In genomic region chr16:68084504-68085258, GRCh38 we compare ENCODE assay signal across 1 cellular context.
TF ChIP-seq lines count a peak whose summit lies in the region.

No MANE protein-coding gene starts in this region.

TF ChIP-seq in K562, 482 proteins besides CTCF, POLR2A, EP300 and RAD21 (continued from another document and continues in another):
- TF ChIP-seq RBFOX2 (IDR thresholded peaks at IDR 0.05; ENCODE audit: low read depth, low read length) (peak; percentile 92), KDM4B (IDR thresholded peaks at IDR 0.05; ENCODE audit: borderline replicate concordance in 2 of 2, low read depth in 1 of 2) (no peak), SMAD3 (CRISPR knock-in tag; conservative IDR thresholded peaks at IDR 0.05) (0 out of 2 replicates have a peak, but pooled peaks have one; percentile 5), PKNOX1 (IDR thresholded peaks at IDR 0.05) (peak; percentile 88), SPI1 (IDR thresholded peaks at IDR 0.05; ENCODE audit: borderline replicate concordance, low read depth, low read length) (peak; percentile 62; the same call in 1 of the 2 replicates), PRDM10 (IDR thresholded peaks at IDR 0.05; ENCODE audit: partially characterized antibody) (peak; percentile 49), ZNF785 (CRISPR knock-in tag; IDR thresholded peaks at IDR 0.05) (no peak), ZNF830 (CRISPR knock-in tag; IDR thresholded peaks at IDR 0.05) (no peak), MXI1 (IDR thresholded peaks at IDR 0.05; ENCODE audit: low read depth, low read length) (peak; percentile 55; the same call in 1 of the 2 replicates), CREB3 (tag; conservative IDR thresholded peaks at IDR 0.05; ENCODE audit: low read depth) (peak; percentile 72; the same call in 1 of the 2 replicates), ERF (CRISPR knock-in tag; IDR thresholded peaks at IDR 0.05) (0 out of 2 replicates have a peak, but pooled peaks have one; percentile 78), ZNF561 (CRISPR knock-in tag; conservative IDR thresholded peaks at IDR 0.05) (0 out of 2 replicates have a peak, but pooled peaks have one; percentile 5), VEZF1 (CRISPR knock-in tag; IDR thresholded peaks at IDR 0.05) (peak; percentile 100), TRIM28 (IDR thresholded peaks at IDR 0.05) (peak; percentile 28; the same call in 1 of the 2 replicates), TAF7 (tag; IDR thresholded peaks at IDR 0.05) (peak; percentile 58), MAX (CRISPR knock-in tag; IDR thresholded peaks at IDR 0.05) (peak; percentile 99), BCLAF1 (IDR thresholded peaks at IDR 0.05; ENCODE audit: borderline replicate concordance in 1 of 2, control insufficient read depth in 1 of 2, low read depth in 2 of 2, low read length in 1 of 2) (no peak), SREBF1 (IDR thresholded peaks at IDR 0.05; ENCODE audit: borderline replicate concordance, low read depth, low read length) (0 out of 2 replicates have a peak, but pooled peaks have one; percentile 24), CBX3 (IDR thresholded peaks at IDR 0.05; ENCODE audit: borderline replicate concordance in 1 of 2, low read length in 2 of 2) (peak in 1 of 2 experiments; percentile 94; a peak in 2 of 3 replicates), MECOM (CRISPR knock-in tag; IDR thresholded peaks at IDR 0.05) (no peak), MTA2 (IDR thresholded peaks at IDR 0.05; ENCODE audit: low read depth) (peak; percentile 21; the same call in 1 of the 2 replicates), FOXK2 (conservative IDR thresholded peaks at IDR 0.05 in 1 of 2, IDR thresholded peaks at IDR 0.05 in 1 of 2; ENCODE audit: low read depth in 2 of 2) (peak in 1 of 2 experiments; percentile 36; a peak in 2 of 4 replicates), ZBTB11 (CRISPR knock-in tag; IDR thresholded peaks at IDR 0.05) (peak in 1 of 3 experiments; percentile 86; a peak in 2 of 6 replicates), EP400 (IDR thresholded peaks at IDR 0.05) (peak; percentile 83), EGR1 (conservative IDR thresholded peaks at IDR 0.05) (peak; percentile 50), CHD1 (IDR thresholded peaks at IDR 0.05; ENCODE audit: low read length) (no peak), RREB1 (CRISPR knock-in tag; IDR thresholded peaks at IDR 0.05) (no peak), EWSR1 (IDR thresholded peaks at IDR 0.05; ENCODE audit: borderline replicate concordance, low read depth, partially characterized antibody) (no peak), ZNF316 (IDR thresholded peaks at IDR 0.05) (no peak), ZBTB1 (CRISPR knock-in tag; IDR thresholded peaks at IDR 0.05; ENCODE audit: borderline replicate concordance, low read depth) (peak; percentile 56; the same call in 1 of the 2 replicates), MED1 (CRISPR knock-in tag; IDR thresholded peaks at IDR 0.05; ENCODE audit: borderline replicate concordance) (no peak), ZNF584 (CRISPR knock-in tag; IDR thresholded peaks at IDR 0.05; ENCODE audit: low read depth) (peak; percentile 77), ESRRA (IDR thresholded peaks at IDR 0.05; ENCODE audit: borderline replicate concordance, low read depth) (peak; percentile 68; the same call in 1 of the 2 replicates), MYC (IDR thresholded peaks at IDR 0.05; ENCODE audit: low read depth, low read length) (peak; percentile 94), MYC (CRISPR knock-in tag; IDR thresholded peaks at IDR 0.05; ENCODE audit: borderline replicate concordance, low read depth) (peak; percentile 50; the same call in 1 of the 2 replicates), KDM5B (IDR thresholded peaks at IDR 0.05; ENCODE audit: insufficient replicate concordance, low read depth, low read length) (peak; percentile 55), TRIM24 (IDR thresholded peaks at IDR 0.05) (0 out of 4 replicates have a peak, but pooled peaks of 1 of the 2 experiments have one; percentile 17), TEAD1 (CRISPR knock-in tag; IDR thresholded peaks at IDR 0.05) (peak in 1 of 2 experiments; percentile 56; a peak in 1 of 4 replicates), CREBBP (IDR thresholded peaks at IDR 0.05; ENCODE audit: low read depth, low read length) (no peak), TBP (optimal IDR thresholded peaks at IDR 0.05; ENCODE audit: low read depth, low read length) (peak; percentile 75)
